ENCODE assay signal across 9 cellular contexts in genomic region chr1:34786521-34787325, GRCh38. TPM values are rescaled to one million over a fixed set of nuclear protein-coding genes. Genes with fewer than 3 reads are reported as not detected.
DNase-seq lines count a peak whose midpoint lies in the region; ATAC-seq, FAIRE-seq and TF ChIP-seq lines count a peak whose summit lies in the region.
"Had no signal": no experiment of that assay in that cellular context is flagged by ENCODE, and none has a peak within 500 bp of the region (broad histone marks: within the 10 kb centered on the region; RNA-seq: fewer than 3 reads in every experiment).

No MANE protein-coding gene starts in this region.

- no peaks in the 10 kb centered on the region for H3K9me3 ChIP-seq in A673 (ENCODE audit: low read depth, low read length, poor library complexity, severe bottlenecking)

- DNase-seq in A673 (ENCODE audit: low spot score) (peak; percentile 78), GM19239 (ENCODE audit: insufficient read length, low spot score) (peak; percentile 77), NCI-H2029 (lab: John Stamatoyannopoulos, UW) (peak; percentile 64), T-helper 9 cell (peak; percentile 47), astrocyte of the cerebellum (ENCODE audit: low read depth) (peak; percentile 39), hippocampal formation (lab: John Stamatoyannopoulos, UW) (peak; percentile 66 to 76), skeletal muscle cell (ENCODE audit: low read depth) (peak; percentile 25)

- H3K27ac ChIP-seq in A673 (ENCODE audit: low read depth, low read length, poor library complexity, severe bottlenecking), result no peak overlapping the region

- H3K4me1 ChIP-seq in A673 (ENCODE audit: insufficient read depth, low read length, poor library complexity, severe bottlenecking), result no peaks in the 10 kb centered on the region

- TF ChIP-seq CTCF in A673 (conservative IDR thresholded peaks at IDR 0.05; ENCODE audit: low read depth, low read length) (peak; percentile 83), astrocyte of the cerebellum (IDR thresholded peaks at IDR 0.05; ENCODE audit: low read depth, low read length, missing control alignments) (peak; percentile 85)

- BruUV-seq in A673 (replicated peaks; lab: Mats Ljungman, UMichigan), result no TSS peak

- CTCF ChIA-PET in A673 (lab: Charles Lee), result interaction anchor here (0.6 to 1.1 kb wide), 4 partner anchors 66 to 363 kb away, joined by 3 to 5 read pairs (median 3); no protein-coding TSS in a partner anchor

- ATAC-seq in GM18520 (IDR thresholded peaks at IDR 0.05; ENCODE audit: unreplicated experiment), result no peak

- in situ Hi-C loops in astrocyte of the cerebellum (cut with HindIII; ENCODE audit: low sequenced_read_pairs), result no loop called here

- peaks cover 14% of the 10 kb centered on the region for H3K27me3 ChIP-seq in A673 (replicated peaks; ENCODE audit: insufficient read depth, low read depth, low read length, poor library complexity)

- peak; percentile 72 for FAIRE-seq in GM19239 (lab: Jason Lieb, UNC)

- POLR2A ChIA-PET in A673 (lab: Charles Lee; ENCODE audit: low non-redundant PET), result no interaction called here

- H3K4me3 ChIP-seq in A673 (ENCODE audit: low read depth, low read length, poor library complexity, severe bottlenecking), result no peak overlapping the region
- no peak overlapping the region for H3K4me3 ChIP-seq in astrocyte of the cerebellum (ENCODE audit: low read depth, low read length)
- H3K4me3 ChIP-seq in skeletal muscle cell (ENCODE audit: low read depth, low read length), result no peak overlapping the region

- intact Hi-C loops in A673 (cut with micrococcal nuclease; ENCODE audit: unreplicated experiment), result loop anchor here (5.0 kb wide), 1 partner anchor 66 kb away; no protein-coding TSS in a partner anchor

- H3K36me3 ChIP-seq in A673 (ENCODE audit: insufficient read depth, low read length, poor library complexity, severe bottlenecking), result no peaks in the 10 kb centered on the region

RNA-seq across cellular contexts. Expression of gene GJB3, which starts 5.7 kb away (rescaled TPM):
- total RNA-seq in A673 (2021), result not detected in 2 replicates
- total RNA-seq: skeletal muscle tissue had no signal

RNA-seq across cellular contexts. Expression of gene GJA4, which starts 6.1 kb away (rescaled TPM):
- total RNA-seq in A673 (2021), result not detected in 2 replicates

RNA-seq across cellular contexts. Expression of gene GJB4, which starts 27.2 kb away (rescaled TPM):
- not detected in 2 replicates for total RNA-seq in A673 (2021)
- total RNA-seq: skeletal muscle tissue had no signal

RNA-seq across cellular contexts. Expression of gene GJB5, which starts 31.9 kb away (rescaled TPM):
- not detected in 2 replicates for total RNA-seq in A673 (2021)
- total RNA-seq: skeletal muscle tissue had no signal

Comparison
In these comparisons a context has a peak if more than half of its experiments do, and no peak if none do; other contexts are left out.
1. DNase-seq: peak in every context shown above with its lines; median percentile 78 in A673; 77 in GM19239; 71 in hippocampal formation; 64 in NCI-H2029; 47 in T-helper 9 cell; 39 in astrocyte of the cerebellum; 25 in skeletal muscle cell.